1 cellular context compared by ENCODE assay signal in genomic region chr12:49789992-49790391, GRCh38.
A peak's percentile ranks its signal among the peaks of the same experiment; 100 is the strongest.
TF ChIP-seq lines count a peak whose summit lies in the region.

No MANE protein-coding gene starts in this region.

TF ChIP-seq in H1, 55 proteins besides CTCF, POLR2A, EP300 and RAD21:
- TF ChIP-seq SAP30 (IDR thresholded peaks at IDR 0.05; ENCODE audit: insufficient read depth, insufficient replicate concordance, low read length) = no peak
- no peak for TF ChIP-seq BRCA1 (IDR thresholded peaks at IDR 0.05; ENCODE audit: low read depth, low read length)
- TF ChIP-seq E2F6 (IDR thresholded peaks at IDR 0.05) = peak; percentile 67; the same call in 1 of the 2 replicates
- TF ChIP-seq CBX8 (IDR thresholded peaks at IDR 0.05; ENCODE audit: borderline replicate concordance, low read depth, low read length) = no peak
- no peak for TF ChIP-seq ASH2L (IDR thresholded peaks at IDR 0.05; ENCODE audit: low read length)
- TF ChIP-seq SIN3A (conservative IDR thresholded peaks at IDR 0.05 in 1 of 2, IDR thresholded peaks at IDR 0.05 in 1 of 2; ENCODE audit: low read depth in 1 of 2, low read length in 2 of 2) = 0 out of 4 replicates have a peak, but pooled peaks of 1 of the 2 experiments have one; percentile 46
- peak; percentile 96 for TF ChIP-seq TEAD4 (IDR thresholded peaks at IDR 0.05; ENCODE audit: low read depth, low read length)
- TF ChIP-seq FOSL1 (IDR thresholded peaks at IDR 0.05; ENCODE audit: insufficient read depth, low read depth, low read length) = no peak
- TF ChIP-seq SP4 (IDR thresholded peaks at IDR 0.05; ENCODE audit: low read length) = no peak
- TF ChIP-seq RXRA (IDR thresholded peaks at IDR 0.05; ENCODE audit: insufficient read depth, low read depth, low read length) = no peak
- TF ChIP-seq TCF12 (IDR thresholded peaks at IDR 0.05; ENCODE audit: low read depth, low read length) = 0 out of 2 replicates have a peak, but pooled peaks have one; percentile 25
- peak; percentile 74 for TF ChIP-seq MAX (IDR thresholded peaks at IDR 0.05)
- TF ChIP-seq YY1 (IDR thresholded peaks at IDR 0.05; ENCODE audit: low read depth, low read length) = no peak
- TF ChIP-seq RFX5 (IDR thresholded peaks at IDR 0.05; ENCODE audit: borderline replicate concordance, low read depth, low read length) = no peak
TF ChIP-seq in H1: peak in this region for 5.
